9 cellular contexts compared by ENCODE assay signal in the genomic region with DNA sequence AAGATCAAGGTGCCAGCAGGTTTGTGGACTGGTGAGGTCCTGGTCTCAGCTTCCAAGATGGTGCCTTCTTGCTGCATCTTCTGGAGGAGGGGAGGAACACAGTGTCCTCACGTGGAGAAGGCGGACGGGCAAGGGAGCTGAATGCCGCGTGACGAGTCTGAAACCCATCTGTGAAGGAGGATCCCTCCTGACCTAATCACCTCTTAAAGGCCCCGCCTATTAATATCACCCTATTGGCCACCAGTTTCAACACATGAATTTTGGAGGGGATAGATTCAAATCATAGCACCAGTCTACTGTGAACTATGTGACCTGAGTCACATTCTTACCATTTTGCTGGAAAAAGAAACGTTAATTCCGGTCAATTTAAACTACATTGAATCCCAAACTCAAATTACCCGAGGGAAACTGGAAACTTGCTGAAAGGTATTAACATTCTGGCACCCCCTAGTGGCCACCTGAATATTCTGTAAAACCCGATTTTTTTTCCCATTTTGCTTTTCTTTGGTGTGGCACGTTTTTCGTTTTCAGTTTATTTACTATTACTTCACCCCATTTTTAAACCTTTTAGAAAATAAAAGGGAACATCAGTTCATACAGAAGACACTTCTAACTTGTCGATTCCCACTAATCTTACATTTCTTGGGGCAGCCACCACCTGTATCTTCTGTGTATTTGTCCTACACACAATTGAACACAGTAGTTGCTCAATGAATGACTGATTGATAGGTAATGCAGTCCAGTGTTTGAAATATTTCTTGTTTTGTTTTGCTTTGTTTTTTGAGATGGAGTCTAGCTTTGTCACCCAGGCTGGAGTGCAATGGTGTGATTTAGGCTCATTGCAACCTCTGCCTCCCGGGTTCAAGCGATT. TPM values are rescaled to one million over a fixed set of nuclear protein-coding genes. Genes with fewer than 3 reads are reported as not detected.
DNase-seq lines count a peak whose midpoint lies in the region; ATAC-seq, FAIRE-seq and TF ChIP-seq lines count a peak whose summit lies in the region.
"Had no signal": no experiment of that assay in that cellular context is flagged by ENCODE, and none has a peak within 500 bp of the region (broad histone marks: within the 10 kb centered on the region; RNA-seq: fewer than 3 reads in every experiment).

No MANE protein-coding gene starts in this region.

- peak overlapping the region; percentile 26 for H3K4me3 Mint-ChIP-seq in stimulated activated memory B cell treated with anti-CD40 and anti-IgM and Interleukin-4, amounts not matched to agents 10 μg/mL and 1 μg/mL and 100 μg/mL, for 72 hours
- H3K4me3 Mint-ChIP-seq: T-helper 1 cell treated with Interleukin-12 subunit alpha and Interleukin-12 subunit beta and Interleukin-4 antibody, amounts not matched to agents 30 μg/mL and 1 μg/mL, for 36 hours had no signal

- peak; percentile 83 for TF ChIP-seq CTCF in BE2C (IDR thresholded peaks at IDR 0.05; ENCODE audit: low read depth, low read length)
- TF ChIP-seq CTCF in RWPE1 (conservative IDR thresholded peaks at IDR 0.05; ENCODE audit: low read depth), result peak; percentile 69
- peak; percentile 45 to 92 (median 69) for TF ChIP-seq CTCF in body of pancreas (IDR thresholded peaks at IDR 0.05)
- TF ChIP-seq CTCF in kidney epithelial cell (IDR thresholded peaks at IDR 0.05; ENCODE audit: insufficient read depth, low read length, poor library complexity, severe bottlenecking), result peak; percentile 69

- 14 to 33% methylated on average over 15 to 16 of the region's 16 CpGs for WGBS in body of pancreas, 2 donors

- H3K9me3 ChIP-seq in BE2C, result no peaks in the 10 kb centered on the region
- no peaks in the 10 kb centered on the region for H3K9me3 ChIP-seq in body of pancreas

- DNase-seq in BE2C (peak; percentile 51), HUDEP-2 (lab: John Stamatoyannopoulos, UW; ENCODE audit: unreplicated experiment in 76 of 76) (peak in 41 of 76 experiments; percentile 3 to 69 (median 36)), RWPE1 (ENCODE audit: low spot score) (no peak), body of pancreas (peak in 3 of 4 donors; percentile 41 to 59 (median 49)), kidney epithelial cell (ENCODE audit: low read depth) (no peak), GM12891 (ENCODE audit: insufficient read length, low spot score) (no peak)

- no peaks in the 10 kb centered on the region for H3K36me3 ChIP-seq in BE2C
- no peaks in the 10 kb centered on the region for H3K36me3 ChIP-seq in body of pancreas (replicated peaks in 1 of 2; ENCODE audit: insufficient read depth in 1 of 2, low read depth in 2 of 2)
- no peaks in the 10 kb centered on the region for H3K36me3 ChIP-seq in kidney epithelial cell (ENCODE audit: control insufficient read depth, insufficient read depth, low read length)

- H3K27ac Mint-ChIP-seq in stimulated activated memory B cell treated with anti-CD40 and anti-IgM and Interleukin-4, amounts not matched to agents 10 μg/mL and 1 μg/mL and 100 μg/mL, for 72 hours, result no peak overlapping the region
- H3K27ac Mint-ChIP-seq: T-helper 1 cell treated with Interleukin-12 subunit alpha and Interleukin-12 subunit beta and Interleukin-4 antibody, amounts not matched to agents 30 μg/mL and 1 μg/mL, for 36 hours had no signal

- H3K9me3 Mint-ChIP-seq in stimulated activated memory B cell treated with anti-CD40 and anti-IgM and Interleukin-4, amounts not matched to agents 10 μg/mL and 1 μg/mL and 100 μg/mL, for 72 hours, result no peaks in the 10 kb centered on the region
- H3K9me3 Mint-ChIP-seq: T-helper 1 cell treated with Interleukin-12 subunit alpha and Interleukin-12 subunit beta and Interleukin-4 antibody, amounts not matched to agents 30 μg/mL and 1 μg/mL, for 36 hours had no signal

- H3K27me3 ChIP-seq in BE2C, result no peaks in the 10 kb centered on the region
- no peaks in the 10 kb centered on the region for H3K27me3 ChIP-seq in body of pancreas
- no peaks in the 10 kb centered on the region for H3K27me3 ChIP-seq in kidney epithelial cell (ENCODE audit: control insufficient read depth, insufficient read depth, low read length)

- CTCF ChIA-PET in RWPE1 (lab: Yijun Ruan, JAX), result interaction anchor here (0.6 to 0.7 kb wide), 4 partner anchors 16 to 155 kb away, joined by 3 read pairs; no protein-coding TSS in a partner anchor

- TF ChIP-seq POLR2A in body of pancreas (IDR thresholded peaks at IDR 0.05) (no peak), GM12891 (IDR thresholded peaks at IDR 0.05; ENCODE audit: low read depth, low read length) (no peak)

- no peaks in the 10 kb centered on the region for H3K4me1 ChIP-seq in BE2C
- H3K4me1 ChIP-seq in body of pancreas, result no peaks in the 10 kb centered on the region

- H3K4me1 Mint-ChIP-seq in stimulated activated memory B cell treated with anti-CD40 and anti-IgM and Interleukin-4, amounts not matched to agents 10 μg/mL and 1 μg/mL and 100 μg/mL, for 72 hours, result peaks cover 10% of the 10 kb centered on the region

- peak overlapping the region; percentile 46 for H3K4me3 ChIP-seq in BE2C (ENCODE audit: low read depth, low read length)
- no peak overlapping the region for H3K4me3 ChIP-seq in body of pancreas
- H3K4me3 ChIP-seq in kidney epithelial cell (ENCODE audit: low read depth, low read length), result no peak overlapping the region

- intact Hi-C loops in body of pancreas (cut with DNase I), result no loop called here

- FAIRE-seq in GM12891 (lab: Jason Lieb, UNC), result no peak

- H3K27ac ChIP-seq in RWPE1, result no peak overlapping the region
- no peak overlapping the region for H3K27ac ChIP-seq in body of pancreas

- no peaks in the 10 kb centered on the region for H3K36me3 Mint-ChIP-seq in stimulated activated memory B cell treated with anti-CD40 and anti-IgM and Interleukin-4, amounts not matched to agents 10 μg/mL and 1 μg/mL and 100 μg/mL, for 72 hours

- POLR2A ChIA-PET in RWPE1 (lab: Yijun Ruan, JAX; ENCODE audit: low non-redundant PET), result no interaction called here

- ATAC-seq in GM18502 (IDR thresholded peaks at IDR 0.05; ENCODE audit: poor library complexity, unreplicated experiment), result peak; percentile 73
- no peak for ATAC-seq in body of pancreas
- no peak for ATAC-seq in stimulated activated memory B cell treated with anti-CD40 and anti-IgM and Interleukin-4, amounts not matched to agents 10 μg/mL and 1 μg/mL and 100 μg/mL, for 72 hours

- H3K27me3 Mint-ChIP-seq in stimulated activated memory B cell treated with anti-CD40 and anti-IgM and Interleukin-4, amounts not matched to agents 10 μg/mL and 1 μg/mL and 100 μg/mL, for 72 hours, result no peaks in the 10 kb centered on the region

TF ChIP-seq in GM12891, 5 proteins besides CTCF, POLR2A, EP300 and RAD21:
- TF ChIP-seq POU2F2 (IDR thresholded peaks at IDR 0.05; ENCODE audit: low read depth, low read length), result no peak
- TF ChIP-seq PAX5 (IDR thresholded peaks at IDR 0.05; ENCODE audit: insufficient read depth, low read length, severe bottlenecking), result no peak
- TF ChIP-seq SPI1 (IDR thresholded peaks at IDR 0.05; ENCODE audit: low read depth, low read length), result no peak
- TF ChIP-seq TAF1 (IDR thresholded peaks at IDR 0.05; ENCODE audit: low read depth, low read length), result no peak
- no peak for TF ChIP-seq POLR2AphosphoS5 (IDR thresholded peaks at IDR 0.05; ENCODE audit: low read depth, low read length)

RNA-seq across cellular contexts. Expression of gene CCDC170, which starts 17.9 kb away (rescaled TPM):
- not detected for polyA plus RNA-seq in BE2C (2012; ENCODE audit: insufficient read depth, insufficient read length, low read depth)
- total RNA-seq in body of pancreas, result 1 to 10 TPM in 1 of 2 donors, not detected in 1; 2.1 TPM
- total RNA-seq in kidney epithelial cell, result 0.14 TPM in 1 of 2 replicates, not detected in the other
- not detected for polyA plus RNA-seq in GM12891 (2012; ENCODE audit: low read depth, missing spikeins)

RNA-seq across cellular contexts. Expression of gene RMND1, which starts 24.0 kb away (rescaled TPM):
- 10.5 TPM for polyA plus RNA-seq in BE2C (2012; ENCODE audit: insufficient read depth, insufficient read length, low read depth)
- total RNA-seq in body of pancreas, result 10 to 100 TPM in 1 of 2 donors, 1 to 10 TPM in 1; 6.6 to 10.9 TPM
- 49.2 and 59.8 TPM in 2 replicates for total RNA-seq in kidney epithelial cell
- polyA plus RNA-seq in GM12891 (2012; ENCODE audit: low read depth, missing spikeins), result 16.9 TPM

Comparison
In these comparisons a context has a peak if more than half of its experiments do, and no peak if none do; other contexts are left out.
1. DNase-seq: peak in BE2C (single experiment), HUDEP-2 (41 of 76) and body of pancreas (3 of 4); none in RWPE1 (single experiment), kidney epithelial cell (single experiment) and GM12891 (single experiment).
2. Peak in every context shown above with its lines, with median percentiles within 50 percentile points of each other: CTCF ChIP-seq.